In genomic region chr19:47296036-47296435, GRCh38 we compare ENCODE assay signal across 1 cellular context.
A peak's percentile ranks its signal among the peaks of the same experiment; 100 is the strongest.
TF ChIP-seq lines count a peak whose summit lies in the region.

No MANE protein-coding gene starts in this region.

TF ChIP-seq in K562, 482 proteins besides CTCF, POLR2A, EP300 and RAD21 (continued from another document):
- TF ChIP-seq, protein P1, sequence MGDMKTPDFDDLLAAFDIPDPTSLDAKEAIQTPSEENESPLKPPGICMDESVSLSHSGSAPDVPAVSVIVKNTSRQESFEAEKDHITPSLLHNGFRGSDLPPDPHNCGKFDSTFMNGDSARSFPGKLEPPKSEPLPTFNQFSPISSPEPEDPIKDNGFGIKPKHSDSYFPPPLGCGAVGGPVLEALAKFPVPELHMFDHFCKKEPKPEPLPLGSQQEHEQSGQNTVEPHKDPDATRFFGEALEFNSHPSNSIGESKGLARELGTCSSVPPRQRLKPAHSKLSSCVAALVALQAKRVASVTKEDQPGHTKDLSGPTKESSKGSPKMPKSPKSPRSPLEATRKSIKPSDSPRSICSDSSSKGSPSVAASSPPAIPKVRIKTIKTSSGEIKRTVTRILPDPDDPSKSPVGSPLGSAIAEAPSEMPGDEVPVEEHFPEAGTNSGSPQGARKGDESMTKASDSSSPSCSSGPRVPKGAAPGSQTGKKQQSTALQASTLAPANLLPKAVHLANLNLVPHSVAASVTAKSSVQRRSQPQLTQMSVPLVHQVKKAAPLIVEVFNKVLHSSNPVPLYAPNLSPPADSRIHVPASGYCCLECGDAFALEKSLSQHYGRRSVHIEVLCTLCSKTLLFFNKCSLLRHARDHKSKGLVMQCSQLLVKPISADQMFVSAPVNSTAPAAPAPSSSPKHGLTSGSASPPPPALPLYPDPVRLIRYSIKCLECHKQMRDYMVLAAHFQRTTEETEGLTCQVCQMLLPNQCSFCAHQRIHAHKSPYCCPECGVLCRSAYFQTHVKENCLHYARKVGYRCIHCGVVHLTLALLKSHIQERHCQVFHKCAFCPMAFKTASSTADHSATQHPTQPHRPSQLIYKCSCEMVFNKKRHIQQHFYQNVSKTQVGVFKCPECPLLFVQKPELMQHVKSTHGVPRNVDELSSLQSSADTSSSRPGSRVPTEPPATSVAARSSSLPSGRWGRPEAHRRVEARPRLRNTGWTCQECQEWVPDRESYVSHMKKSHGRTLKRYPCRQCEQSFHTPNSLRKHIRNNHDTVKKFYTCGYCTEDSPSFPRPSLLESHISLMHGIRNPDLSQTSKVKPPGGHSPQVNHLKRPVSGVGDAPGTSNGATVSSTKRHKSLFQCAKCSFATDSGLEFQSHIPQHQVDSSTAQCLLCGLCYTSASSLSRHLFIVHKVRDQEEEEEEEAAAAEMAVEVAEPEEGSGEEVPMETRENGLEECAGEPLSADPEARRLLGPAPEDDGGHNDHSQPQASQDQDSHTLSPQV (IDR thresholded peaks at IDR 0.05) = no peak
- TF ChIP-seq ATF3 (IDR thresholded peaks at IDR 0.05) (0 out of 2 replicates have a peak, but pooled peaks have one; percentile 20), ATF3 (CRISPR knock-in tag; conservative IDR thresholded peaks at IDR 0.05) (no peak), KDM1A (IDR thresholded peaks at IDR 0.05) (no peak), ELF1 (tag; IDR thresholded peaks at IDR 0.05) (no peak), SPI1 (IDR thresholded peaks at IDR 0.05; ENCODE audit: borderline replicate concordance, low read depth, low read length) (0 out of 2 replicates have a peak, but pooled peaks have one; percentile 4), CREB1 (IDR thresholded peaks at IDR 0.05) (peak; percentile 46; the same call in 1 of the 2 replicates), CREB1 (CRISPR knock-in tag; IDR thresholded peaks at IDR 0.05) (peak; percentile 52; the same call in 1 of the 2 replicates)
- TF ChIP-seq, protein P2, sequence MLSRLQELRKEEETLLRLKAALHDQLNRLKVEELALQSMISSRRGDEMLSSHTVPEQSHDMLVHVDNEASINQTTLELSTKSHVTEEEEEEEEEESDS (CRISPR knock-in tag; IDR thresholded peaks at IDR 0.05) = no peak
